ENCODE assay signal across 8 cellular contexts in genomic region chr5:102223542-102224444, GRCh38.
DNase-seq lines count a peak whose midpoint lies in the region; ATAC-seq and TF ChIP-seq lines count a peak whose summit lies in the region.

No MANE protein-coding gene starts in this region.

- H3K36me3 ChIP-seq in WERI-Rb-1 (no peaks in the 10 kb centered on the region), vagina (no peaks in the 10 kb centered on the region)

- H3K27me3 ChIP-seq in WERI-Rb-1 (ENCODE audit: insufficient read depth, low read depth, severe bottlenecking), result no peaks in the 10 kb centered on the region
- H3K27me3 ChIP-seq in vagina, result no peaks in the 10 kb centered on the region

- H3K27ac ChIP-seq in WERI-Rb-1 (no peak overlapping the region), vagina (no peak overlapping the region)

- no peaks in the 10 kb centered on the region for H3K9me3 ChIP-seq in WERI-Rb-1 (ENCODE audit: severe bottlenecking)
- H3K9me3 ChIP-seq in vagina, result no peaks in the 10 kb centered on the region

- H3K4me1 ChIP-seq in vagina, result no peaks in the 10 kb centered on the region

- ATAC-seq in GM19351 (IDR thresholded peaks at IDR 0.05; ENCODE audit: unreplicated experiment) (peak; percentile 74), HG02763 (IDR thresholded peaks at IDR 0.05; ENCODE audit: unreplicated experiment) (no peak)

- no peak for TF ChIP-seq POLR2A in vagina (IDR thresholded peaks at IDR 0.05)

- H3K4me3 ChIP-seq in LNCaP clone FGC (ENCODE audit: low read depth, low read length) (no peak overlapping the region), WERI-Rb-1 (ENCODE audit: low read depth, low read length) (no peak overlapping the region), vagina (no peak overlapping the region)

- TF ChIP-seq CTCF in LNCaP clone FGC (IDR thresholded peaks at IDR 0.05; ENCODE audit: control insufficient read depth, extremely low read depth, insufficient read depth) (peak; percentile 59), WERI-Rb-1 (IDR thresholded peaks at IDR 0.05; ENCODE audit: low read depth, low read length) (peak; percentile 29; the same call in 1 of the 2 replicates), vagina (IDR thresholded peaks at IDR 0.05) (no peak)

- DNase-seq in DMS 273 (lab: John Stamatoyannopoulos, UW; ENCODE audit: unreplicated experiment) (peak; percentile 76), LNCaP clone FGC (ENCODE audit: low read depth) (peak; percentile 26), WERI-Rb-1 (no peak), left kidney (ENCODE audit: low read depth, low spot score) (peak; percentile 70), UCSD-AML1 (lab: John Stamatoyannopoulos, UW; ENCODE audit: unreplicated experiment) (no peak), vagina (ENCODE audit: extremely low spot score in 2 of 2) (no peak)

- intact Hi-C loops in vagina (cut with DNase I), result no loop called here

Comparison
In these comparisons a context has a peak if more than half of its experiments do, and no peak if none do; other contexts are left out.
1. DNase-seq: peak in DMS 273 (single experiment), LNCaP clone FGC (single experiment) and left kidney (single experiment); none in WERI-Rb-1 (single experiment), UCSD-AML1 (single experiment) and vagina (0 of 2).
2. CTCF ChIP-seq: peak in LNCaP clone FGC (single experiment) and WERI-Rb-1 (single experiment); none in vagina (0 of 3).